ENCODE assay signal across 9 cellular contexts in genomic region chr17:67779098-67779672, GRCh38. TPM values are rescaled to one million over a fixed set of nuclear protein-coding genes. Genes with fewer than 3 reads are reported as not detected.
DNase-seq lines count a peak whose midpoint lies in the region; ATAC-seq and TF ChIP-seq lines count a peak whose summit lies in the region.
"Had no signal": no experiment of that assay in that cellular context is flagged by ENCODE, and none has a peak within 500 bp of the region (broad histone marks: within the 10 kb centered on the region; RNA-seq: fewer than 3 reads in every experiment).

No MANE protein-coding gene starts in this region.

- H3K27ac Mint-ChIP-seq in activated CD4-positive, alpha-beta memory T cell treated with anti-CD3 and anti-CD28 coated beads for 36 hours, result no peak overlapping the region

- H3K4me3 Mint-ChIP-seq in activated CD4-positive, alpha-beta memory T cell treated with anti-CD3 and anti-CD28 coated beads for 36 hours, result no peak overlapping the region

- H3K9ac ChIP-seq in DND-41 (ENCODE audit: low read depth, low read length) (no peak overlapping the region), KMS-11 (no peak overlapping the region)

- CTCF ChIA-PET in activated CD4-positive, alpha-beta memory T cell treated with anti-CD3 and anti-CD28 coated beads for 36 hours (lab: Charles Lee), result interaction anchor here (0.6 to 0.7 kb wide), 3 partner anchors 37 to 507 kb away, joined by 3 to 4 read pairs (median 3); no protein-coding TSS in a partner anchor

- H3K36me3 ChIP-seq in DND-41 (ENCODE audit: insufficient read depth, low read length), result no peaks in the 10 kb centered on the region
- no peaks in the 10 kb centered on the region for H3K36me3 ChIP-seq in KMS-11 (ENCODE audit: insufficient read depth)

- H3K4me2 ChIP-seq in DND-41 (ENCODE audit: insufficient read depth, low read length) (no peak overlapping the region), KMS-11 (no peak overlapping the region)

- H3K27ac ChIP-seq in DND-41 (ENCODE audit: low read length) (no peak overlapping the region), KMS-11 (no peak overlapping the region)
- H3K27ac ChIP-seq: SK-N-MC had no signal

- H3K9me3 Mint-ChIP-seq in activated CD4-positive, alpha-beta memory T cell treated with anti-CD3 and anti-CD28 coated beads for 36 hours, result no peaks in the 10 kb centered on the region

- no peaks in the 10 kb centered on the region for H3K27me3 ChIP-seq in DND-41 (ENCODE audit: insufficient read depth, low read length, poor library complexity)
- no peaks in the 10 kb centered on the region for H3K27me3 ChIP-seq in KMS-11 (ENCODE audit: insufficient read depth, low read depth)

- H3K79me2 ChIP-seq in DND-41 (ENCODE audit: insufficient read depth, low read length) (no peaks in the 10 kb centered on the region), KMS-11 (ENCODE audit: insufficient read depth, low read depth) (no peaks in the 10 kb centered on the region)

- POLR2A ChIA-PET in activated CD4-positive, alpha-beta memory T cell treated with anti-CD3 and anti-CD28 coated beads for 36 hours (lab: Charles Lee), result no interaction called here

- H3K4me1 ChIP-seq in DND-41 (ENCODE audit: insufficient read depth, low read length), result no peaks in the 10 kb centered on the region
- H3K4me1 ChIP-seq in KMS-11 (ENCODE audit: low read depth, poor library complexity, severe bottlenecking), result no peaks in the 10 kb centered on the region

- no peaks in the 10 kb centered on the region for H3K9me3 ChIP-seq in DND-41 (ENCODE audit: insufficient read depth, low read length, severe bottlenecking)

- no peaks in the 10 kb centered on the region for H4K20me1 ChIP-seq in DND-41 (ENCODE audit: insufficient read depth, low read length)
- no peaks in the 10 kb centered on the region for H4K20me1 ChIP-seq in KMS-11 (ENCODE audit: insufficient read depth)

- TF ChIP-seq CTCF in DND-41 (IDR thresholded peaks at IDR 0.05; ENCODE audit: borderline replicate concordance, extremely low read depth, low read length, poor library complexity, severe bottlenecking) (peak; percentile 59), KMS-11 (conservative IDR thresholded peaks at IDR 0.05; ENCODE audit: low read depth, low read length) (peak; percentile 73), fibroblast of the aortic adventitia (IDR thresholded peaks at IDR 0.05; ENCODE audit: insufficient read depth, low read length) (peak; percentile 60)

- no peak overlapping the region for H2AFZ ChIP-seq in DND-41 (ENCODE audit: low read depth, low read length)
- peak overlapping the region; percentile 44; the same call in 1 of the 2 replicates for H2AFZ ChIP-seq in KMS-11 (ENCODE audit: low read depth)

- peak; percentile 58; the same call in 1 of the 3 replicates for ATAC-seq in DND-41 (ENCODE audit: insufficient read depth, low read depth)
- ATAC-seq in GM18870 (IDR thresholded peaks at IDR 0.05; ENCODE audit: unreplicated experiment), result no peak
- ATAC-seq in HG02970 (IDR thresholded peaks at IDR 0.05; ENCODE audit: low FRiP score, unreplicated experiment), result no peak
- ATAC-seq in GM21619 (IDR thresholded peaks at IDR 0.05; ENCODE audit: unreplicated experiment), result no peak

- no peak overlapping the region for H3K4me3 ChIP-seq in DND-41 (ENCODE audit: low read depth in 1 of 2, low read length in 2 of 2)
- no peak overlapping the region for H3K4me3 ChIP-seq in KMS-11 (IDR thresholded peaks at IDR 0.05; ENCODE audit: insufficient read depth, low read depth, low read length)
- H3K4me3 ChIP-seq in fibroblast of the aortic adventitia (ENCODE audit: low read depth, low read length), result no peak overlapping the region
- H3K4me3 ChIP-seq: SK-N-MC had no signal

- H3K36me3 Mint-ChIP-seq in activated CD4-positive, alpha-beta memory T cell treated with anti-CD3 and anti-CD28 coated beads for 36 hours, result no peaks in the 10 kb centered on the region

- H3K27me3 Mint-ChIP-seq in activated CD4-positive, alpha-beta memory T cell treated with anti-CD3 and anti-CD28 coated beads for 36 hours, result no peaks in the 10 kb centered on the region

- intact Hi-C loops in activated CD4-positive, alpha-beta memory T cell treated with anti-CD3 and anti-CD28 coated beads for 36 hours (cut with micrococcal nuclease), result loop anchor here (2.0 kb wide), 1 partner anchor 404 kb away; no protein-coding TSS in a partner anchor

- H3K4me1 Mint-ChIP-seq in activated CD4-positive, alpha-beta memory T cell treated with anti-CD3 and anti-CD28 coated beads for 36 hours (ENCODE audit: low read depth), result no peaks in the 10 kb centered on the region

- DNase-seq in DND-41 (peak; percentile 19), fibroblast of the aortic adventitia (ENCODE audit: low read depth) (peak; percentile 70), pons (ENCODE audit: low spot score) (peak; percentile 6)
- peak; percentile 56 for DNase-seq in activated CD4-positive, alpha-beta memory T cell treated with anti-CD3 and anti-CD28 coated beads for 36 hours

RNA-seq across cellular contexts. Expression of gene BPTF, which starts 46.1 kb away (rescaled TPM):
- total RNA-seq in activated CD4-positive, alpha-beta memory T cell treated with anti-CD3 and anti-CD28 coated beads for 36 hours, result 10 to 100 TPM; 67.6 to 71.4 TPM
- 65.4 and 76.8 TPM in 2 replicates for total RNA-seq in fibroblast of the aortic adventitia (ENCODE audit: low replicate concordance)

Comparison
In these comparisons a context has a peak if more than half of its experiments do, and no peak if none do; other contexts are left out.
1. DNase-seq: peak in every context shown above with its lines; median percentile 70 in fibroblast of the aortic adventitia; 56 in activated CD4-positive, alpha-beta memory T cell treated with anti-CD3 and anti-CD28 coated beads for 36 hours; 19 in DND-41; 6 in pons.